ENCODE assay signal across 1 cellular context in the genomic region with DNA sequence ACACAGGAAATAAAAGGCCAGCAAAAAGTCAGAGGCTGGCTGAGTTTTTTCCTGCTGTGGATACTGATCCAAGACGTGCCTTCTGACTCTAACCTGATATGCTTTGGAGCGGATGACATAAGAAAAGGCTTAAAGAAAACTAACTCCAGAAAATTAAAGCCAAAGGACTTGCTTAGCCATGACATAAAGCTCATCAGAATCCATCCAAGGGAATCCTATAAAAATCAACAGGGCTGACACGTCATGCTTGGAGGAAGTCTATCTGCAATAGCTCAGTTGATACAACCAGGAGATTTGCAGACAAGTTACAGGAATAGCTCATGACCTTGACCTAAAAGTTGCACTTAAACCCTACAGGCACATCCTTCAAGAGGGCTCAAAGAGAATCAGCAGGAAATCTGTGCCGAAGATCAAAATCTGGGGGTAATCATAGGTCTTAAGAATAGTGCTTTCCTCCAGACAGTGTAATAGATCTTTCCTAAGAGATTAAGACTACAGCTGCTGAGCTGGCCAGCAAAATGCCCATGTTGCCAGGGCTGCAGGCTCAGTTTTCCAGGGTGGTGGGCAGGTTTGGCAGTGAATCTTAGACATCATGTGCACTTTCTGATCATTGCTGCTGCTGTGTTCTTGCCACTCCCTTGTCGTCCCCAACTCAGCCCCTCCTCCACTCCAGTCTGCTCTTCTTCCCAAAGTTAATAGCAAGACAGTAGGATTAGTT.
TF ChIP-seq lines count a peak whose summit lies in the region.

No MANE protein-coding gene starts in this region.

TF ChIP-seq in SK-N-SH, 30 proteins besides CTCF, POLR2A, EP300 and RAD21 (continued from another document):
- TF ChIP-seq, protein P1, sequence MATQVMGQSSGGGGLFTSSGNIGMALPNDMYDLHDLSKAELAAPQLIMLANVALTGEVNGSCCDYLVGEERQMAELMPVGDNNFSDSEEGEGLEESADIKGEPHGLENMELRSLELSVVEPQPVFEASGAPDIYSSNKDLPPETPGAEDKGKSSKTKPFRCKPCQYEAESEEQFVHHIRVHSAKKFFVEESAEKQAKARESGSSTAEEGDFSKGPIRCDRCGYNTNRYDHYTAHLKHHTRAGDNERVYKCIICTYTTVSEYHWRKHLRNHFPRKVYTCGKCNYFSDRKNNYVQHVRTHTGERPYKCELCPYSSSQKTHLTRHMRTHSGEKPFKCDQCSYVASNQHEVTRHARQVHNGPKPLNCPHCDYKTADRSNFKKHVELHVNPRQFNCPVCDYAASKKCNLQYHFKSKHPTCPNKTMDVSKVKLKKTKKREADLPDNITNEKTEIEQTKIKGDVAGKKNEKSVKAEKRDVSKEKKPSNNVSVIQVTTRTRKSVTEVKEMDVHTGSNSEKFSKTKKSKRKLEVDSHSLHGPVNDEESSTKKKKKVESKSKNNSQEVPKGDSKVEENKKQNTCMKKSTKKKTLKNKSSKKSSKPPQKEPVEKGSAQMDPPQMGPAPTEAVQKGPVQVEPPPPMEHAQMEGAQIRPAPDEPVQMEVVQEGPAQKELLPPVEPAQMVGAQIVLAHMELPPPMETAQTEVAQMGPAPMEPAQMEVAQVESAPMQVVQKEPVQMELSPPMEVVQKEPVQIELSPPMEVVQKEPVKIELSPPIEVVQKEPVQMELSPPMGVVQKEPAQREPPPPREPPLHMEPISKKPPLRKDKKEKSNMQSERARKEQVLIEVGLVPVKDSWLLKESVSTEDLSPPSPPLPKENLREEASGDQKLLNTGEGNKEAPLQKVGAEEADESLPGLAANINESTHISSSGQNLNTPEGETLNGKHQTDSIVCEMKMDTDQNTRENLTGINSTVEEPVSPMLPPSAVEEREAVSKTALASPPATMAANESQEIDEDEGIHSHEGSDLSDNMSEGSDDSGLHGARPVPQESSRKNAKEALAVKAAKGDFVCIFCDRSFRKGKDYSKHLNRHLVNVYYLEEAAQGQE (IDR thresholded peaks at IDR 0.05; ENCODE audit: low read depth, low read length), result peak; percentile 5; the same call in 1 of the 2 replicates
- no peak for TF ChIP-seq CHD2 (IDR thresholded peaks at IDR 0.05; ENCODE audit: low read length, partially characterized antibody)
